In the genomic region with DNA sequence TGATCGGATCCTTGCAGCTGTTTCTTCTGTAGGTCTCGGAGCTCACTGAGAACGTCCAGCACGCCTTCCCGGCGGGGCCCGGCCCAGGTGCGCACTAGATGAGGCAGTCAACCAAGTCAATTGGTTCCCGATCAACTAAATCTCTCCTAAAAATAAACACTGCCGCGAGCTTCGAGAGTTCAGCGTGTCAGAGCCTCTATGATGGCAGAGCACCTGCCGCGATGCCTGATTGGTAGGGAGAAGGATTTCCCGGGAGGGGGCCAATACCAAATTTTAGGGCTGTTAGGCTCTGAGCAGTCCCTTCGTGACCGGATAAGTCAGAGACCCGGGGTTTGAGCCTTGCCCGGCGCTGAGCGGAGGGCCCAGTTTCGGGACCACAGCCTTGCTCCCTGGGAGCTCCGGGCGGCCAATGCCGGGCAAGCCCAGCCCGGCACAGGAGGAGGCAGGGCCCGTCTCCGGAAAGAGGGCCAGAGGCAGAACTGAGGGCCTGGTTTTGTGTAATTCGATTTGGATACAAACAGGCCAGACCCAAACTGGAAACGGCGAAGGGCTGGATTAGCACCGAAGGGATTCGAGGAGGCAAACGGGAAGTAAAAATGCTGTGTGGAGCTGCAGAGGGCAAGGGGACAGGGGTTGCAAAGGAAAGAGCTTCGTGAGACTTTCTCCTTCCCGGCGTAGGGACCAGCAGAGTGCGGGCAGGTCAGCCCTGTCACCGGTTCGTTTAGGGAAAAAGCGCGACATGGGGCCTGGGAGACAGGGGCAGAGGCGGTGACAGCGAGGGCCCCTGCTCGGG, we compare ENCODE assay signal across 8 cellular contexts. TPM values are rescaled to one million over a fixed set of nuclear protein-coding genes. Genes with fewer than 3 reads are reported as not detected.
DNase-seq lines count a peak whose midpoint lies in the region; ATAC-seq and TF ChIP-seq lines count a peak whose summit lies in the region.

No MANE protein-coding gene starts in this region.

- TF ChIP-seq CTCF in RWPE2 (IDR thresholded peaks at IDR 0.05; ENCODE audit: poor library complexity, severe bottlenecking), result no peak
- TF ChIP-seq CTCF in fibroblast of lung (conservative IDR thresholded peaks at IDR 0.05 in 1 of 2, IDR thresholded peaks at IDR 0.05 in 1 of 2; ENCODE audit: low read depth in 1 of 2, low read length in 2 of 2), result no peak
- TF ChIP-seq CTCF in psoas muscle (IDR thresholded peaks at IDR 0.05), result no peak

- H3K9me3 Mint-ChIP-seq in activated T-cell treated with anti-CD3 and anti-CD28 coated beads, Interleukin-2, amount 50 U/mL, for 4 hours, result no peaks in the 10 kb centered on the region

- H2AFZ ChIP-seq in fibroblast of lung (ENCODE audit: low read length), result peak overlapping the region; percentile 34

- peaks cover 50% of the 10 kb centered on the region for H3K27me3 ChIP-seq in RWPE2 (ENCODE audit: insufficient read depth, poor library complexity, severe bottlenecking)
- H3K27me3 ChIP-seq in fibroblast of lung (ENCODE audit: control insufficient read depth, insufficient read depth, low read length), result peaks cover 28% of the 10 kb centered on the region
- H3K27me3 ChIP-seq in psoas muscle (ENCODE audit: insufficient read depth in 3 of 3, low read length in 2 of 3), result peaks cover 0 to 66% (median 12%) of the 10 kb centered on the region in 3 donors

- peaks cover 8% of the 10 kb centered on the region for H3K4me1 Mint-ChIP-seq in activated T-cell treated with anti-CD3 and anti-CD28 coated beads, Interleukin-2, amount 50 U/mL, for 4 hours (ENCODE audit: low read depth)

- no peaks in the 10 kb centered on the region for H3K79me2 ChIP-seq in fibroblast of lung (ENCODE audit: control insufficient read depth, insufficient read depth, low read length)

- no peaks in the 10 kb centered on the region for H4K20me1 ChIP-seq in fibroblast of lung (ENCODE audit: control insufficient read depth, extremely low read depth, insufficient read depth, low read length)

- H3K9me3 ChIP-seq in RWPE2 (ENCODE audit: severe bottlenecking) (no peaks in the 10 kb centered on the region), fibroblast of lung (ENCODE audit: control insufficient read depth, insufficient read depth, low read depth, low read length) (no peaks in the 10 kb centered on the region), psoas muscle (no peaks in the 10 kb centered on the region)

- no peak overlapping the region for H3K9ac ChIP-seq in fibroblast of lung (ENCODE audit: insufficient read depth, low read length)

- H3K36me3 Mint-ChIP-seq in activated T-cell treated with anti-CD3 and anti-CD28 coated beads, Interleukin-2, amount 50 U/mL, for 4 hours (ENCODE audit: insufficient read depth), result no peaks in the 10 kb centered on the region

- peaks cover 4% of the 10 kb centered on the region for H3K4me1 ChIP-seq in RWPE2 (ENCODE audit: insufficient read depth, poor library complexity, severe bottlenecking)
- no peaks in the 10 kb centered on the region for H3K4me1 ChIP-seq in fibroblast of lung (ENCODE audit: control insufficient read depth, extremely low read depth, insufficient read depth, low read length)
- no peaks in the 10 kb centered on the region for H3K4me1 ChIP-seq in psoas muscle

- no peak for DNase-seq in activated T-cell treated with anti-CD3 and anti-CD28 coated beads, Interleukin-2, amount 50 U/mL, for 4 hours
- no peak for DNase-seq in activated T-cell treated with anti-CD3 and anti-CD28 coated beads, Interleukin-2, amount 50 U/mL, for 1 hour
- DNase-seq in RWPE2 (ENCODE audit: low spot score), result no peak
- DNase-seq in fibroblast of lung (ENCODE audit: low read depth in 2 of 2), result peak in 1 of 2 donors; percentile 5
- no peak for DNase-seq in psoas muscle
- DNase-seq in GDM1 (lab: John Stamatoyannopoulos, UW), result no peak
- DNase-seq in inferior parietal cortex (ENCODE audit: extremely low spot score), result no peak

- 2% methylated on average over 43 to 46 of the region's 46 CpGs for WGBS in psoas muscle, 3 donors

- intact Hi-C loops in psoas muscle (cut with DNase I), result no loop called here

- ATAC-seq in activated T-cell treated with anti-CD3 and anti-CD28 coated beads, Interleukin-2, amount 50 U/mL, for 4 hours, result peak; percentile 27 to 28
- peak; percentile 17; the same call in 2 of the 3 replicates for ATAC-seq in RWPE2 (ENCODE audit: low read depth)
- ATAC-seq in psoas muscle, result no peak
- no peak for ATAC-seq in HG02973 (IDR thresholded peaks at IDR 0.05; ENCODE audit: unreplicated experiment)

- H3K27me3 Mint-ChIP-seq in activated T-cell treated with anti-CD3 and anti-CD28 coated beads, Interleukin-2, amount 50 U/mL, for 4 hours (ENCODE audit: low read depth), result peaks cover 72% of the 10 kb centered on the region

- no peaks in the 10 kb centered on the region for H3K36me3 ChIP-seq in RWPE2 (ENCODE audit: low read depth)
- no peaks in the 10 kb centered on the region for H3K36me3 ChIP-seq in fibroblast of lung (ENCODE audit: control insufficient read depth, insufficient read depth, low read length)
- H3K36me3 ChIP-seq in psoas muscle (ENCODE audit: insufficient read depth in 1 of 2, low read depth in 1 of 2), result no peaks in the 10 kb centered on the region

- H3K4me2 ChIP-seq in fibroblast of lung (ENCODE audit: extremely low read depth, insufficient read depth, low read length), result peak overlapping the region; percentile 83

- H3K27ac ChIP-seq in RWPE2 (ENCODE audit: poor library complexity, severe bottlenecking) (no peak overlapping the region), fibroblast of lung (ENCODE audit: insufficient read depth, low read length) (no peak overlapping the region), psoas muscle (no peak overlapping the region)

- H3K4me3 ChIP-seq in RWPE2 (ENCODE audit: severe bottlenecking) (peak overlapping the region; percentile 24), fibroblast of lung (replicated peaks in 1 of 4; ENCODE audit: control extremely low read depth in 1 of 4, insufficient read depth in 1 of 4, low read depth in 3 of 4, low read length in 4 of 4) (peak overlapping the region; percentile 6 to 53 (median 28)), psoas muscle (peak overlapping the region; percentile 45)

- peak overlapping the region; percentile 57 for H3K4me3 Mint-ChIP-seq in activated T-cell treated with anti-CD3 and anti-CD28 coated beads, Interleukin-2, amount 50 U/mL, for 4 hours

RNA-seq across cellular contexts. Expression of a gene that starts 0.6 kb away (rescaled TPM):
- total RNA-seq in activated T-cell treated with anti-CD3 and anti-CD28 coated beads, Interleukin-2, amount 50 U/mL, for 4 hours, result not detected
- total RNA-seq in fibroblast of lung (not detected in 2 replicates), psoas muscle (not detected)
- polyA plus RNA-seq in fibroblast of lung (not detected in 2 replicates), psoas muscle (not detected)
- polyA plus RNA-seq in fibroblast of lung (2012), result not detected in 2 replicates
- not detected in 2 replicates for polyA minus RNA-seq in fibroblast of lung (ENCODE audit: low replicate concordance)

Comparison
In these comparisons a context has a peak if more than half of its experiments do, and no peak if none do; other contexts are left out.
1. ATAC-seq: peak in activated T-cell treated with anti-CD3 and anti-CD28 coated beads, Interleukin-2, amount 50 U/mL, for 4 hours (2 of 2) and RWPE2 (single experiment); none in psoas muscle (0 of 4) and HG02973 (single experiment).
2. Peak in every context shown above with its lines, with median percentiles within 50 percentile points of each other: H3K4me3 ChIP-seq.